Comparison of ENCODE assay signal across 1 cellular context in the genomic region with DNA sequence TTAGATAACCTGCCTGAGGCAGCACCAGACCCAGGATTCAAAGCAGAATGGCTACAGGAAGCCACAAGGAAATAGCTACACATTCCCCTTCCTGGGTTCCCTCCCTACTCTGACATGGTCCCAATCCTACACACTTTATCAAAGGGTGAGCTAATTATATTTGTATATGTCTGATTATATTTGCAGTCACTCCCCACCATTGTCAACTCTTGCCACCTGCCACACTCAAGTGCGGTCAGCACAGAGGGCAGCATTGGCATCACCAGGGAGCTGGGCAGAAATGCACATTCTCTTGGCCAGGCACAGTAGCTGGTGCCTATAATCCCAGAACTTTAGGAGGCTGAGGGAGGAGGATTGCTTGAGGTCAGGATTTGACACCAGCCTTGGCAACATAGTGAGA.
TF ChIP-seq lines count a peak whose summit lies in the region.

No MANE protein-coding gene starts in this region.

TF ChIP-seq in HepG2, 621 proteins besides CTCF, POLR2A, EP300 and RAD21:
- TF ChIP-seq BCL6 (CRISPR knock-in tag; IDR thresholded peaks at IDR 0.05) = no peak
- no peak for TF ChIP-seq KDM2A (CRISPR knock-in tag; IDR thresholded peaks at IDR 0.05; ENCODE audit: borderline replicate concordance, low read depth)
- TF ChIP-seq, protein P1, sequence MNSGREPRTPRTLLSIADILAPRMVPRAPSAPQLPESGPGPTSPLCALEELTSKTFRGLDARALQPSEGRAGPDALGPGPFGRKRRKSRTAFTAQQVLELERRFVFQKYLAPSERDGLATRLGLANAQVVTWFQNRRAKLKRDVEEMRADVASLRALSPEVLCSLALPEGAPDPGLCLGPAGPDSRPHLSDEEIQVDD (CRISPR knock-in tag; IDR thresholded peaks at IDR 0.05; ENCODE audit: borderline replicate concordance) = no peak
- no peak for TF ChIP-seq BHLHE40 (IDR thresholded peaks at IDR 0.05; ENCODE audit: low read length)
- no peak for TF ChIP-seq RFXANK (CRISPR knock-in tag; IDR thresholded peaks at IDR 0.05)
- TF ChIP-seq, protein P2, sequence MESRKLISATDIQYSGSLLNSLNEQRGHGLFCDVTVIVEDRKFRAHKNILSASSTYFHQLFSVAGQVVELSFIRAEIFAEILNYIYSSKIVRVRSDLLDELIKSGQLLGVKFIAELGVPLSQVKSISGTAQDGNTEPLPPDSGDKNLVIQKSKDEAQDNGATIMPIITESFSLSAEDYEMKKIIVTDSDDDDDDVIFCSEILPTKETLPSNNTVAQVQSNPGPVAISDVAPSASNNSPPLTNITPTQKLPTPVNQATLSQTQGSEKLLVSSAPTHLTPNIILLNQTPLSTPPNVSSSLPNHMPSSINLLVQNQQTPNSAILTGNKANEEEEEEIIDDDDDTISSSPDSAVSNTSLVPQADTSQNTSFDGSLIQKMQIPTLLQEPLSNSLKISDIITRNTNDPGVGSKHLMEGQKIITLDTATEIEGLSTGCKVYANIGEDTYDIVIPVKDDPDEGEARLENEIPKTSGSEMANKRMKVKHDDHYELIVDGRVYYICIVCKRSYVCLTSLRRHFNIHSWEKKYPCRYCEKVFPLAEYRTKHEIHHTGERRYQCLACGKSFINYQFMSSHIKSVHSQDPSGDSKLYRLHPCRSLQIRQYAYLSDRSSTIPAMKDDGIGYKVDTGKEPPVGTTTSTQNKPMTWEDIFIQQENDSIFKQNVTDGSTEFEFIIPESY (CRISPR knock-in tag; IDR thresholded peaks at IDR 0.05) = no peak
TF ChIP-seq in HepG2: peak in this region for 0.
